In genomic region chr1:93525431-93525830, GRCh38 we compare ENCODE assay signal across 17 cellular contexts.
A peak's percentile ranks its signal among the peaks of the same experiment; 100 is the strongest.
DNase-seq lines count a peak whose midpoint lies in the region; ATAC-seq, FAIRE-seq and TF ChIP-seq lines count a peak whose summit lies in the region.
"Had no signal": no experiment of that assay in that cellular context is flagged by ENCODE, and none has a peak within 500 bp of the region (broad histone marks: within the 10 kb centered on the region; RNA-seq: fewer than 3 reads in every experiment).

No MANE protein-coding gene starts in this region.

- H3K4me3 ChIP-seq in mammary epithelial cell (replicated peaks in 1 of 3; ENCODE audit: insufficient read depth in 1 of 3, low read depth in 2 of 3, low read length in 3 of 3) (no peak overlapping the region), fibroblast of the aortic adventitia (ENCODE audit: low read depth, low read length) (no peak overlapping the region), suprapubic skin (no peak overlapping the region)
- H3K4me3 ChIP-seq: Peyer's patch had no signal

- H3K9me3 ChIP-seq in mammary epithelial cell (replicated peaks; ENCODE audit: insufficient read depth, low read length), result no peaks in the 10 kb centered on the region
- no peaks in the 10 kb centered on the region for H3K9me3 ChIP-seq in suprapubic skin
- H3K9me3 ChIP-seq: Peyer's patch had no signal

- intact Hi-C loops in mammary epithelial cell (cut with micrococcal nuclease), result no loop called here

- H3K36me3 ChIP-seq in mammary epithelial cell (ENCODE audit: insufficient read depth, low read length) (no peaks in the 10 kb centered on the region), suprapubic skin (peaks cover 3% of the 10 kb centered on the region)

- no TSS peak for BruUV-seq in mammary epithelial cell (replicated peaks; lab: Mats Ljungman, UMichigan)

- ATAC-seq in GM19035 (IDR thresholded peaks at IDR 0.05; ENCODE audit: unreplicated experiment), result no peak
- no peak for ATAC-seq in GM18861 (IDR thresholded peaks at IDR 0.05; ENCODE audit: unreplicated experiment)

- dilution Hi-C loops in mammary epithelial cell (cut with HindIII; ENCODE audit: low sequenced_read_pairs), result no loop called here

- TF ChIP-seq POLR2A in H54 (IDR thresholded peaks at IDR 0.05; ENCODE audit: low read depth, low read length) (no peak), suprapubic skin (IDR thresholded peaks at IDR 0.05) (no peak)

- no peak overlapping the region for H2AFZ ChIP-seq in mammary epithelial cell (ENCODE audit: low read depth, low read length)

- H3K27ac ChIP-seq in mammary epithelial cell (ENCODE audit: insufficient read depth, low read depth, low read length) (no peak overlapping the region), suprapubic skin (peak overlapping the region; percentile 50)
- H3K27ac ChIP-seq: KMS-11, Peyer's patch had no signal

- in situ Hi-C loops in mammary epithelial cell (cut with MboI; ENCODE audit: low sequenced_read_pairs in 2 of 2), result no loop called here

- H4K20me1 ChIP-seq in mammary epithelial cell (ENCODE audit: insufficient read depth, low read length), result no peaks in the 10 kb centered on the region

- H3K4me2 ChIP-seq in mammary epithelial cell (ENCODE audit: insufficient read depth, low read depth, low read length), result peak overlapping the region; percentile 36
- H3K4me2 ChIP-seq: KMS-11 had no signal

- FAIRE-seq in H54 (lab: Jason Lieb, UNC), result peak; percentile 74

- CTCF ChIA-PET in mammary epithelial cell (lab: Charles Lee; ENCODE audit: low non-redundant PET), result no interaction called here

- H3K4me1 ChIP-seq in mammary epithelial cell (ENCODE audit: insufficient read depth, low read length), result peaks cover 17% of the 10 kb centered on the region
- no peaks in the 10 kb centered on the region for H3K4me1 ChIP-seq in suprapubic skin
- H3K4me1 ChIP-seq: Peyer's patch had no signal

- H3K9ac ChIP-seq in mammary epithelial cell (ENCODE audit: insufficient read depth, low read length), result no peak overlapping the region
- H3K9ac ChIP-seq: KMS-11 had no signal

- H3K27me3 ChIP-seq in mammary epithelial cell (ENCODE audit: insufficient read depth, low read length) (no peaks in the 10 kb centered on the region), suprapubic skin (no peaks in the 10 kb centered on the region)
- H3K27me3 ChIP-seq: Peyer's patch had no signal

- 13% methylated on average over 1 of the region's 1 CpG for WGBS in mammary epithelial cell (ENCODE audit: low coverage, missing lambda C conversion rate)
- 39% methylated on average over 1 of the region's 1 CpG for WGBS in suprapubic skin

- TF ChIP-seq CTCF in mammary epithelial cell (conservative IDR thresholded peaks at IDR 0.05 in 1 of 2, IDR thresholded peaks at IDR 0.05 in 1 of 2; ENCODE audit: extremely low read depth in 1 of 2, insufficient read depth in 1 of 2, low read depth in 1 of 2, low read length in 2 of 2) (no peak), fibroblast of the aortic adventitia (IDR thresholded peaks at IDR 0.05; ENCODE audit: insufficient read depth, low read length) (no peak), suprapubic skin (IDR thresholded peaks at IDR 0.05) (no peak)

- DNase-seq in H54 (ENCODE audit: insufficient read length, low spot score), result no peak
- peak; percentile 44 for DNase-seq in mammary epithelial cell
- DNase-seq in fibroblast of the aortic adventitia (ENCODE audit: low read depth), result peak; percentile 14
- DNase-seq in suprapubic skin (ENCODE audit: low spot score in 2 of 2), result no peak
- no peak for DNase-seq in NCI-H1105 treated with DMSO at 0.1 percent for 48 hours (lab: John Stamatoyannopoulos, UW)
- DNase-seq: GDM1, H7, IMR-90, NCI-H1105, NCI-H2081 treated with DMSO at 0.1 percent for 48 hours, NCI-H2171 treated with DMSO at 0.1 percent for 48 hours, NCI-H446, NCI-H526, Peyer's patch had no signal

- no peak for TF ChIP-seq EP300 in suprapubic skin (IDR thresholded peaks at IDR 0.05)

- peaks cover 13% of the 10 kb centered on the region for H3K79me2 ChIP-seq in mammary epithelial cell (ENCODE audit: insufficient read depth, low read length)

Comparison
In these comparisons a context has a peak if more than half of its experiments do, and no peak if none do; other contexts are left out.
1. DNase-seq: peak in mammary epithelial cell (single experiment) and fibroblast of the aortic adventitia (single experiment); none in H54 (single experiment), suprapubic skin (0 of 2) and NCI-H1105 treated with DMSO at 0.1 percent for 48 hours (single experiment).